ENCODE assay signal across 9 cellular contexts in genomic region chr4:78661923-78662521, GRCh38.
A peak's percentile ranks its signal among the peaks of the same experiment; 100 is the strongest.
DNase-seq lines count a peak whose midpoint lies in the region; ATAC-seq, FAIRE-seq and TF ChIP-seq lines count a peak whose summit lies in the region.
"Had no signal": no experiment of that assay in that cellular context is flagged by ENCODE, and none has a peak within 500 bp of the region (broad histone marks: within the 10 kb centered on the region; RNA-seq: fewer than 3 reads in every experiment).

No MANE protein-coding gene starts in this region.

- TF ChIP-seq POLR2A in upper lobe of left lung (IDR thresholded peaks at IDR 0.05) = no peak
- no peak for TF ChIP-seq POLR2A in H54 (IDR thresholded peaks at IDR 0.05; ENCODE audit: low read depth, low read length)

- no peaks in the 10 kb centered on the region for H3K9me3 ChIP-seq in SK-N-MC (ENCODE audit: low read depth, low read length)
- H3K9me3 ChIP-seq in upper lobe of left lung = no peaks in the 10 kb centered on the region

- peaks cover 58% of the 10 kb centered on the region for H3K4me1 Mint-ChIP-seq in activated naive CD4-positive, alpha-beta T cell treated with anti-CD3 and anti-CD28 coated beads, Interleukin-2, amount 50 U/mL, for 24 hours

- no peaks in the 10 kb centered on the region for H3K36me3 ChIP-seq in SK-N-MC (ENCODE audit: insufficient read depth, low read length)
- no peaks in the 10 kb centered on the region for H3K36me3 ChIP-seq in upper lobe of left lung

- TF ChIP-seq EP300 in upper lobe of left lung (IDR thresholded peaks at IDR 0.05) = no peak

- no peak overlapping the region for H3K27ac Mint-ChIP-seq in activated naive CD4-positive, alpha-beta T cell treated with anti-CD3 and anti-CD28 coated beads, Interleukin-2, amount 50 U/mL, for 24 hours

- H3K4me3 Mint-ChIP-seq in activated naive CD4-positive, alpha-beta T cell treated with anti-CD3 and anti-CD28 coated beads, Interleukin-2, amount 50 U/mL, for 24 hours = peak overlapping the region; percentile 9
- H3K4me3 Mint-ChIP-seq: central memory CD8-positive, alpha-beta T cell had no signal

- no peaks in the 10 kb centered on the region for H3K9me3 Mint-ChIP-seq in activated naive CD4-positive, alpha-beta T cell treated with anti-CD3 and anti-CD28 coated beads, Interleukin-2, amount 50 U/mL, for 24 hours
- H3K9me3 Mint-ChIP-seq: central memory CD8-positive, alpha-beta T cell had no signal

- DNase-seq in activated naive CD4-positive, alpha-beta T cell treated with anti-CD3 and anti-CD28 coated beads, Interleukin-2, amount 50 U/mL, for 16 hours = no peak
- DNase-seq in SK-N-MC (ENCODE audit: low read depth, low spot score) = no peak
- no peak for DNase-seq in left ventricle myocardium superior
- DNase-seq in upper lobe of left lung = no peak
- DNase-seq in glomerular visceral epithelial cell (ENCODE audit: extremely low spot score) = no peak
- no peak for DNase-seq in H54 (ENCODE audit: insufficient read length, low spot score)

- H3K27ac ChIP-seq in SK-N-MC (peak overlapping the region; percentile 36; the same call in 1 of the 2 replicates), upper lobe of left lung (peak overlapping the region; percentile 31 to 69 (median 62))

- H3K36me3 Mint-ChIP-seq in activated naive CD4-positive, alpha-beta T cell treated with anti-CD3 and anti-CD28 coated beads, Interleukin-2, amount 50 U/mL, for 24 hours = no peaks in the 10 kb centered on the region

- peak; percentile 64 for ATAC-seq in HG02970 (IDR thresholded peaks at IDR 0.05; ENCODE audit: low FRiP score, unreplicated experiment)
- peak; percentile 69 for ATAC-seq in left ventricle myocardium superior
- ATAC-seq in upper lobe of left lung (ENCODE audit: low FRiP score in 2 of 2) = peak in 1 of 2 donors; percentile 60

- TF ChIP-seq CTCF in upper lobe of left lung (IDR thresholded peaks at IDR 0.05) = no peak

- H3K27me3 ChIP-seq in upper lobe of left lung = no peaks in the 10 kb centered on the region

- FAIRE-seq in H54 (lab: Jason Lieb, UNC) = no peak

- H3K27me3 Mint-ChIP-seq in activated naive CD4-positive, alpha-beta T cell treated with anti-CD3 and anti-CD28 coated beads, Interleukin-2, amount 50 U/mL, for 24 hours = no peaks in the 10 kb centered on the region

- peaks cover 25 to 29% (median 26%) of the 10 kb centered on the region in 4 donors for H3K4me1 ChIP-seq in upper lobe of left lung

- no peak overlapping the region for H3K4me3 ChIP-seq in SK-N-MC
- H3K4me3 ChIP-seq in upper lobe of left lung = peak overlapping the region in 1 of 4 donors; percentile 1

- WGBS in upper lobe of left lung, 2 donors = 16 to 23% methylated on average over 3 of the region's 3 CpGs

- no peak overlapping the region for H3K9ac ChIP-seq in SK-N-MC (ENCODE audit: insufficient read length)

- intact Hi-C loops in left ventricle myocardium superior (cut with micrococcal nuclease) = no loop called here
